7 cellular contexts compared by ENCODE assay signal in the genomic region with DNA sequence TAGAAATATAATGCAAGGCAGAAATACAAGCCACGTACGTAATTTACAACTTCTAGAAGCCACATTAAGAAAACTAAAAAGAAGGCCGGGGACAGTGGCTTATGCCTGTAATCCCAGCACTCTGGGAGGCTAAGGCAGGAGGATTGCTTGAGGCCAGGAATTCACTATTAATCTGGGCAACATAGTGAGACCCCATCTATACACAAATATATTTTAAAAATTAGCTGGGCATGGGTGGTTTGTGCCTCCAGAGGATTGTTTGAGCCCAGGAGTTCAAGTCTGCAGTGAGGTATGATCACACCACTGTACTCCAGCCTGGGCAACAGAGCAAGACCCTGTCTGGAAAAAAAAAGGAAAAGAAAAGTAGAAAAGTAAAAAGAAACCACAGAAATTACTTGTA.
"Had no signal": no experiment of that assay in that cellular context is flagged by ENCODE, and none has a peak within 500 bp of the region (broad histone marks: within the 10 kb centered on the region; RNA-seq: fewer than 3 reads in every experiment).

No MANE protein-coding gene starts in this region.

- H3K27ac ChIP-seq: HL-60, KMS-11 had no signal

- H3K27me3 Mint-ChIP-seq: IgD-negative memory B cell had no signal

- H3K27ac Mint-ChIP-seq: IgD-negative memory B cell had no signal

- H3K4me3 Mint-ChIP-seq: IgD-negative memory B cell had no signal

- H3K9ac ChIP-seq: KMS-11 had no signal

- H3K4me2 ChIP-seq: KMS-11 had no signal

- DNase-seq: IMR-90, KBM-7, KG1 had no signal

- FAIRE-seq: HTR-8/SVneo had no signal
